Comparison of ENCODE assay signal across 8 cellular contexts in genomic region chr19:7506385-7507328, GRCh38. TPM values are rescaled to one million over a fixed set of nuclear protein-coding genes. Genes with fewer than 3 reads are reported as not detected.
DNase-seq lines count a peak whose midpoint lies in the region; ATAC-seq lines count a peak whose summit lies in the region.

No MANE protein-coding gene starts in this region.

- DNase-seq in EL, result peak; percentile 86
- DNase-seq in NAMALWA (ENCODE audit: low spot score), result peak; percentile 94
- peak; percentile 90 for DNase-seq in SKM-1 treated with dmso at 0.1 percent for 144 hours (lab: John Stamatoyannopoulos, UW; ENCODE audit: unreplicated experiment)
- peak; percentile 50 for DNase-seq in cerebellum (ENCODE audit: low spot score)
- DNase-seq in left kidney (ENCODE audit: low read depth, low spot score), result peak; percentile 87
- DNase-seq in stimulated activated naive CD8-positive, alpha-beta T cell treated with anti-CD3 and anti-CD28 coated beads, Interleukin-15, amount 100 ng/mL, for 72 hours, result peak; percentile 58 to 69

- ATAC-seq in stimulated activated naive CD8-positive, alpha-beta T cell treated with anti-CD3 and anti-CD28 coated beads, Interleukin-15, amount 100 ng/mL, for 72 hours, result peak; percentile 87
- ATAC-seq in GM19467 (IDR thresholded peaks at IDR 0.05; ENCODE audit: unreplicated experiment), result no peak
- ATAC-seq in HG03432 (IDR thresholded peaks at IDR 0.05; ENCODE audit: unreplicated experiment), result no peak

- peaks cover 59% of the 10 kb centered on the region for H3K27me3 Mint-ChIP-seq in stimulated activated naive CD8-positive, alpha-beta T cell treated with anti-CD3 and anti-CD28 coated beads, Interleukin-15, amount 100 ng/mL, for 72 hours

- H3K27ac Mint-ChIP-seq in stimulated activated naive CD8-positive, alpha-beta T cell treated with anti-CD3 and anti-CD28 coated beads, Interleukin-15, amount 100 ng/mL, for 72 hours, result no peak overlapping the region

- no peaks in the 10 kb centered on the region for H3K9me3 Mint-ChIP-seq in stimulated activated naive CD8-positive, alpha-beta T cell treated with anti-CD3 and anti-CD28 coated beads, Interleukin-15, amount 100 ng/mL, for 72 hours

- H3K4me3 Mint-ChIP-seq in stimulated activated naive CD8-positive, alpha-beta T cell treated with anti-CD3 and anti-CD28 coated beads, Interleukin-15, amount 100 ng/mL, for 72 hours, result peak overlapping the region; percentile 65 to 81

- peaks cover 21% of the 10 kb centered on the region for H3K4me1 Mint-ChIP-seq in stimulated activated naive CD8-positive, alpha-beta T cell treated with anti-CD3 and anti-CD28 coated beads, Interleukin-15, amount 100 ng/mL, for 72 hours

RNA-seq across cellular contexts. Expression of gene ZNF358, which starts 9.2 kb away (rescaled TPM):
- 10.8 TPM for total RNA-seq in cerebellum

RNA-seq across cellular contexts. Expression of gene MCOLN1, which starts 15.8 kb away (rescaled TPM):
- 9.6 TPM for total RNA-seq in cerebellum

RNA-seq across cellular contexts. Expression of gene PEX11G, which starts 17.8 kb away (rescaled TPM):
- total RNA-seq in cerebellum, result 1.4 TPM

RNA-seq across cellular contexts. Expression of gene PNPLA6, which starts 28.9 kb away (rescaled TPM):
- 30.6 TPM for total RNA-seq in cerebellum
